ENCODE assay signal across 15 cellular contexts in genomic region chr7:2856388-2857169, GRCh38. TPM values are rescaled to one million over a fixed set of nuclear protein-coding genes. Genes with fewer than 3 reads are reported as not detected.
DNase-seq lines count a peak whose midpoint lies in the region; ATAC-seq, FAIRE-seq and TF ChIP-seq lines count a peak whose summit lies in the region.
"Had no signal": no experiment of that assay in that cellular context is flagged by ENCODE, and none has a peak within 500 bp of the region (broad histone marks: within the 10 kb centered on the region; RNA-seq: fewer than 3 reads in every experiment).

No MANE protein-coding gene starts in this region.

- H3K27ac ChIP-seq in HEK293 (ENCODE audit: extremely low read depth, low read depth, low read length) (no peak overlapping the region), K562 (ENCODE audit: extremely low read depth, low read depth, low read length) (no peak overlapping the region)
- H3K27ac ChIP-seq in CD8-positive, alpha-beta memory T cell (ENCODE audit: low read depth, low read length): no peak overlapping the region
- H3K27ac ChIP-seq: coronary artery, prostate gland, SJSA1, vagina had no signal

- no peak overlapping the region for H3K4me3 Mint-ChIP-seq in Caco-2 (ENCODE audit: unreplicated experiment)
- H3K4me3 Mint-ChIP-seq in CD8-positive, alpha-beta memory T cell: no peak overlapping the region
- H3K4me3 Mint-ChIP-seq: activated T-cell treated with anti-CD3 and anti-CD28 coated beads, Interleukin-2, amount 50 U/mL, for 72 hours had no signal

- no peaks in the 10 kb centered on the region for H4K20me1 ChIP-seq in K562 (replicated peaks; ENCODE audit: control insufficient read depth, insufficient read depth, low read length)

- no peak for TF ChIP-seq POLR2A in K562 (conservative IDR thresholded peaks at IDR 0.05)

- POLR2A ChIA-PET in Caco-2 (lab: Charles Lee) (no interaction called here), HEK293 (lab: Yijun Ruan, JAX) (no interaction called here), K562 (lab: Yijun Ruan, JAX) (interaction anchor here (0.5 kb wide), 1 partner anchor 138 kb away, joined by 3 read pairs; no protein-coding TSS in a partner anchor)
- POLR2A ChIA-PET in CD8-positive, alpha-beta memory T cell (lab: Charles Lee): interaction anchor here (0.7 kb wide), 2 partner anchors 9 to 31 kb away, joined by 3 to 5 read pairs; no protein-coding TSS in a partner anchor

- no peak overlapping the region for H2AFZ ChIP-seq in K562 (ENCODE audit: low read depth, low read length)

- no peaks in the 10 kb centered on the region for H3K27me3 Mint-ChIP-seq in Caco-2 (ENCODE audit: insufficient read depth, unreplicated experiment)
- no peaks in the 10 kb centered on the region for H3K27me3 Mint-ChIP-seq in CD8-positive, alpha-beta memory T cell

- in situ Hi-C loops in K562 (cut with MboI): loop anchor here (25.0 kb wide), 1 partner anchor 1031 kb away; no protein-coding TSS in a partner anchor

- H3K36me3 ChIP-seq in Caco-2 (ENCODE audit: control insufficient read depth, insufficient read depth, low read length) (no peaks in the 10 kb centered on the region), HEK293 (ENCODE audit: control insufficient read depth in 2 of 2, insufficient read depth in 1 of 2, low read length in 2 of 2) (no peaks in the 10 kb centered on the region), K562 (ENCODE audit: control insufficient read depth, insufficient read depth, low read length) (no peaks in the 10 kb centered on the region)
- H3K36me3 ChIP-seq in CD8-positive, alpha-beta memory T cell (ENCODE audit: insufficient read depth, low read length): no peaks in the 10 kb centered on the region
- H3K36me3 ChIP-seq: prostate gland, SJSA1, vagina had no signal

- intact Hi-C loops in Caco-2 (cut with micrococcal nuclease; ENCODE audit: unreplicated experiment): no loop called here
- intact Hi-C loops in K562 (cut with micrococcal nuclease): no loop called here

- H3K27me3 ChIP-seq in Caco-2 (replicated peaks; ENCODE audit: control insufficient read depth, insufficient read depth, low read length) (no peaks in the 10 kb centered on the region), K562 (ENCODE audit: control insufficient read depth in 2 of 2, insufficient read depth in 2 of 2, low read length in 2 of 2) (no peaks in the 10 kb centered on the region)
- H3K27me3 ChIP-seq in CD8-positive, alpha-beta memory T cell (ENCODE audit: insufficient read depth, low read length, poor library complexity, severe bottlenecking): no peaks in the 10 kb centered on the region
- H3K27me3 ChIP-seq: SJSA1, vagina had no signal

- peaks cover 2% of the 10 kb centered on the region for H3K9me1 ChIP-seq in K562 (ENCODE audit: control insufficient read depth, insufficient read depth, low read length)

- no TSS peak for BruUV-seq in Caco-2 (replicated peaks; lab: Mats Ljungman, UMichigan)
- no TSS peak for BruUV-seq in K562 (replicated peaks; lab: Mats Ljungman, UMichigan)

- no peaks in the 10 kb centered on the region for H3K9me3 ChIP-seq in Caco-2
- no peaks in the 10 kb centered on the region for H3K9me3 ChIP-seq in HEK293 (ENCODE audit: control insufficient read depth, insufficient read depth, low read depth, low read length)
- no peaks in the 10 kb centered on the region for H3K9me3 ChIP-seq in K562 (replicated peaks; ENCODE audit: control insufficient read depth, insufficient read depth, low read depth, low read length)
- H3K9me3 ChIP-seq in CD8-positive, alpha-beta memory T cell (ENCODE audit: low read length): no peaks in the 10 kb centered on the region
- H3K9me3 ChIP-seq: prostate gland, SJSA1, vagina had no signal

- H3K36me3 Mint-ChIP-seq in Caco-2 (ENCODE audit: insufficient read depth, unreplicated experiment): no peaks in the 10 kb centered on the region
- no peaks in the 10 kb centered on the region for H3K36me3 Mint-ChIP-seq in CD8-positive, alpha-beta memory T cell

- peak overlapping the region; percentile 80 for H3K27ac Mint-ChIP-seq in Caco-2 (ENCODE audit: unreplicated experiment)
- peak overlapping the region in 1 of 8 donors; percentile 33 for H3K27ac Mint-ChIP-seq in CD8-positive, alpha-beta memory T cell
- H3K27ac Mint-ChIP-seq: activated T-cell treated with anti-CD3 and anti-CD28 coated beads, Interleukin-2, amount 50 U/mL, for 72 hours had no signal

- TF ChIP-seq EP300 in K562 (IDR thresholded peaks at IDR 0.05; ENCODE audit: low read length): no peak

- DNase-seq in Caco-2: no peak
- no peak for DNase-seq in K562 (ENCODE audit: extremely low read depth in 1 of 4, low spot score in 3 of 4)
- peak; percentile 46 to 64 for DNase-seq in lung microvascular endothelial cell (ENCODE audit: low read depth in 2 of 2)
- no peak for DNase-seq in NCI-H1092 treated with DMSO at 0.1 percent for 48 hours (lab: John Stamatoyannopoulos, UW)
- DNase-seq in stimulated activated CD4-positive, alpha-beta T cell treated with anti-CD3 and anti-CD28 coated beads, Interleukin-4, amount 100 ng/mL, for 1 hour: no peak
- DNase-seq in CD8-positive, alpha-beta memory T cell: no peak
- DNase-seq: activated CD4-positive, alpha-beta T cell treated with anti-CD3 and anti-CD28 coated beads, Interleukin-2, amount 50 U/mL, for 48 hours; activated T-cell treated with anti-CD3 and anti-CD28 coated beads, Interleukin-2, amount 50 U/mL, for 72 hours; kidney glomerular epithelial cell had no signal

- no peaks in the 10 kb centered on the region for H3K9me3 Mint-ChIP-seq in Caco-2 (ENCODE audit: unreplicated experiment)
- H3K9me3 Mint-ChIP-seq in CD8-positive, alpha-beta memory T cell: no peaks in the 10 kb centered on the region
- H3K9me3 Mint-ChIP-seq: activated T-cell treated with anti-CD3 and anti-CD28 coated beads, Interleukin-2, amount 50 U/mL, for 72 hours had no signal

- H3K79me2 ChIP-seq in K562 (ENCODE audit: control insufficient read depth, insufficient read depth, low read length): no peaks in the 10 kb centered on the region

- no peak overlapping the region for H3K4me3 ChIP-seq in Caco-2 (ENCODE audit: low read depth, low read length)
- no peak overlapping the region for H3K4me3 ChIP-seq in HEK293 (ENCODE audit: low read depth, low read length)
- H3K4me3 ChIP-seq in K562: no peak overlapping the region
- H3K4me3 ChIP-seq in CD8-positive, alpha-beta memory T cell (ENCODE audit: low read length): no peak overlapping the region
- H3K4me3 ChIP-seq: coronary artery, prostate gland, SJSA1, vagina had no signal

- ATAC-seq in K562 (no peak), GM21528 (IDR thresholded peaks at IDR 0.05; ENCODE audit: low FRiP score, unreplicated experiment) (no peak)
- ATAC-seq: activated T-cell treated with anti-CD3 and anti-CD28 coated beads, Interleukin-2, amount 50 U/mL, for 72 hours had no signal

- H3K4me1 ChIP-seq in Caco-2 (no peaks in the 10 kb centered on the region), HEK293 (ENCODE audit: control insufficient read depth, insufficient read depth, low read length) (no peaks in the 10 kb centered on the region), K562 (replicated peaks in 1 of 2; ENCODE audit: control insufficient read depth in 2 of 2, insufficient read depth in 2 of 2, low read length in 2 of 2) (no peaks in the 10 kb centered on the region; a peak in 2 of 5 replicates)
- H3K4me1 ChIP-seq in CD8-positive, alpha-beta memory T cell (ENCODE audit: insufficient read depth, low read length): no peaks in the 10 kb centered on the region
- H3K4me1 ChIP-seq: prostate gland, vagina had no signal

- CTCF ChIA-PET in Caco-2 (lab: Charles Lee): no interaction called here
- CTCF ChIA-PET in HEK293 (lab: Yijun Ruan, JAX): interaction anchor here (0.6 to 0.9 kb wide), 2 partner anchors 57 to 298 kb away, joined by 3 to 10 read pairs; no protein-coding TSS in a partner anchor
- CTCF ChIA-PET in K562 (lab: Yijun Ruan, JAX; ENCODE audit: low intra/inter-chr PET ratio): no interaction called here
- CTCF ChIA-PET in CD8-positive, alpha-beta memory T cell (lab: Charles Lee): no interaction called here

- WGBS in K562 (ENCODE audit: insufficient coverage, low coverage, missing lambda C conversion rate): 12% methylated on average over 2 of the region's 5 CpGs

- no peak for FAIRE-seq in K562 (lab: Jason Lieb, UNC)

- H3K4me1 Mint-ChIP-seq in Caco-2 (ENCODE audit: low read depth, unreplicated experiment): peaks cover 5% of the 10 kb centered on the region
- H3K4me1 Mint-ChIP-seq in CD8-positive, alpha-beta memory T cell: peaks cover under 1 to 2% (median 1%) of the 10 kb centered on the region in 3 donors

- no peak overlapping the region for H3K4me2 ChIP-seq in K562 (ENCODE audit: insufficient read depth, low read length)

- H3K9ac ChIP-seq in K562 (ENCODE audit: insufficient read depth in 1 of 2, low read depth in 2 of 2, low read length in 2 of 2): no peak overlapping the region

- no peak for TF ChIP-seq RAD21 in K562 (CRISPR knock-in tag; conservative IDR thresholded peaks at IDR 0.05 in 1 of 2, IDR thresholded peaks at IDR 0.05 in 1 of 2)

- TF ChIP-seq CTCF in Caco-2 (IDR thresholded peaks at IDR 0.05; ENCODE audit: insufficient read depth in 1 of 2, low read depth in 1 of 2, low read length in 1 of 2, severe bottlenecking in 1 of 2, unreplicated experiment in 1 of 2) (no peak), HEK293 (tag by site-specific recombination; IDR thresholded peaks at IDR 0.05) (no peak), K562 (IDR thresholded peaks at IDR 0.05 in 2 of 3, conservative IDR thresholded peaks at IDR 0.05 in 1 of 3; ENCODE audit: insufficient read depth in 2 of 3, low read depth in 1 of 3, low read length in 3 of 3) (no peak)

RNA-seq across cellular contexts. Expression of gene GNA12, which starts 12.5 kb away (rescaled TPM):
- total RNA-seq in Caco-2 (2022): 59.3 and 63.8 TPM in 2 replicates
- total RNA-seq in K562 (2011; cell fraction: chromatin; rRNA removed; ENCODE audit: low replicate concordance): 34.3 and 48.1 TPM in 2 replicates
- 27.5 and 29.5 TPM in 2 replicates for total RNA-seq in K562 (2011; cell fraction: nucleolus; rRNA removed)
- total RNA-seq in K562 (2011; cell fraction: nucleoplasm; rRNA removed): 23.2 and 24.7 TPM in 2 replicates
- total RNA-seq in K562 (2014; rRNA removed): 3.6 and 6.3 TPM in 2 replicates
- 6.6 and 8.4 TPM in 2 replicates for total RNA-seq in K562 (2014; rRNA removed; fragmentation: Illumina TruSeq; extraction: Trizol)
- 9.2 and 9.6 TPM in 2 replicates for total RNA-seq in K562 (2015; rRNA removed; fragmentation: Illumina TruSeq; extraction: Trizol)
- 24.5 and 25.0 TPM in 2 replicates for total RNA-seq in K562 (2021)
- polyA plus RNA-seq in K562 (2011; rRNA removed): 32.7 and 34.2 TPM in 2 replicates
- polyA plus RNA-seq in K562 (2011; cell fraction: cytosol; rRNA removed): 30.5 and 36.3 TPM in 2 replicates
- 18.5 and 19.3 TPM in 2 replicates for polyA plus RNA-seq in K562 (2011; cell fraction: nucleus; rRNA removed)
- 18.1 and 31.2 TPM in 2 replicates for polyA plus RNA-seq in K562 (2012)
- polyA plus RNA-seq in K562 (2014; fragmentation: Illumina TruSeq; extraction: Trizol): 19.4 and 20.7 TPM in 2 replicates
- 1 to 10 TPM in 1 of 2 experiments, under 1 TPM in 1; 0.65 to 2.2 TPM for polyA plus RNA-seq in K562 (2014; fragmentation: Nextera tagmentation; extraction: Ambion mirVana)
- 16.4 and 18.3 TPM in 2 replicates for polyA plus RNA-seq in K562 (2014; rRNA removed)
- 30.0 and 50.8 TPM in 2 replicates for polyA minus RNA-seq in K562 (2011; rRNA and poly(A)+ RNA removed)
- polyA minus RNA-seq in K562 (2011; cell fraction: cytosol; rRNA and poly(A)+ RNA removed): 22.2 and 27.2 TPM in 2 replicates
- 6.3 and 10.7 TPM in 2 replicates for polyA minus RNA-seq in K562 (2011; cell fraction: nucleus; rRNA and poly(A)+ RNA removed)
- total RNA-seq in lung microvascular endothelial cell: 22.0 and 27.2 TPM in 2 replicates
- total RNA-seq in CD8-positive, alpha-beta memory T cell: 10 to 100 TPM; 20.6 to 21.2 TPM
- 11.2 TPM for polyA plus RNA-seq in CD8-positive, alpha-beta memory T cell

Comparison
In these comparisons a context has a peak if more than half of its experiments do, and no peak if none do; other contexts are left out.
1. DNase-seq: peak in lung microvascular endothelial cell (2 of 2); none in Caco-2 (0 of 2), K562 (0 of 4), NCI-H1092 treated with DMSO at 0.1 percent for 48 hours (single experiment), stimulated activated CD4-positive, alpha-beta T cell treated with anti-CD3 and anti-CD28 coated beads, Interleukin-4, amount 100 ng/mL, for 1 hour (single experiment) and CD8-positive, alpha-beta memory T cell (0 of 5).
2. POLR2A ChIA-PET loops: an anchor here in K562 (0.5 kb wide) and CD8-positive, alpha-beta memory T cell (0.7 kb wide); none called in Caco-2 and HEK293.